ENCODE assay signal across 8 cellular contexts in genomic region chr11:114172055-114172861, GRCh38.
DNase-seq lines count a peak whose midpoint lies in the region; ATAC-seq and TF ChIP-seq lines count a peak whose summit lies in the region.

No MANE protein-coding gene starts in this region.

- POLR2A ChIA-PET in activated CD8-positive, alpha-beta T cell treated with anti-CD3 and anti-CD28 coated beads for 36 hours (lab: Charles Lee) = interaction anchor here (0.6 to 2.4 kb wide), 4 partner anchors 10 to 111 kb away, joined by 3 to 10 read pairs (median 4); no protein-coding TSS in a partner anchor

- H3K27me3 Mint-ChIP-seq in activated CD8-positive, alpha-beta T cell treated with anti-CD3 and anti-CD28 coated beads for 36 hours = no peaks in the 10 kb centered on the region

- CTCF ChIA-PET in activated CD8-positive, alpha-beta T cell treated with anti-CD3 and anti-CD28 coated beads for 36 hours (lab: Charles Lee) = interaction anchor here (0.8 to 7.2 kb wide), 6 partner anchors 9 to 134 kb away, joined by 3 to 58 read pairs (median 4); no protein-coding TSS in a partner anchor

- DNase-seq in NCI-H2171 treated with DMSO at 0.1 percent for 48 hours (lab: John Stamatoyannopoulos, UW) (peak; percentile 68), NCI-H2171 (lab: John Stamatoyannopoulos, UW) (no peak), left lobe of liver (ENCODE audit: low spot score) (peak; percentile 72), suprapubic skin (ENCODE audit: low spot score in 2 of 2) (no peak), RKO (ENCODE audit: low spot score) (no peak), WERI-Rb-1 (no peak)
- DNase-seq in activated CD8-positive, alpha-beta T cell treated with anti-CD3 and anti-CD28 coated beads for 36 hours = no peak

- intact Hi-C loops in activated CD8-positive, alpha-beta T cell treated with anti-CD3 and anti-CD28 coated beads for 36 hours (cut with micrococcal nuclease) = no loop called here

- H3K9me3 Mint-ChIP-seq in activated CD8-positive, alpha-beta T cell treated with anti-CD3 and anti-CD28 coated beads for 36 hours = no peaks in the 10 kb centered on the region

- no peaks in the 10 kb centered on the region for H3K36me3 Mint-ChIP-seq in activated CD8-positive, alpha-beta T cell treated with anti-CD3 and anti-CD28 coated beads for 36 hours (ENCODE audit: low read depth)

- no peak overlapping the region for H3K4me3 ChIP-seq in suprapubic skin
- no peak overlapping the region for H3K4me3 ChIP-seq in WERI-Rb-1 (ENCODE audit: low read depth, low read length)

- peaks cover 100% of the 10 kb centered on the region for H3K4me1 ChIP-seq in suprapubic skin

- WGBS in suprapubic skin = 71% methylated on average over 14 of the region's 14 CpGs

- peak; percentile 17 for ATAC-seq in activated CD8-positive, alpha-beta T cell treated with anti-CD3 and anti-CD28 coated beads for 36 hours
- ATAC-seq in left lobe of liver (peak; percentile 15), GM21390 (IDR thresholded peaks at IDR 0.05; ENCODE audit: unreplicated experiment) (no peak)

- H3K4me1 Mint-ChIP-seq in activated CD8-positive, alpha-beta T cell treated with anti-CD3 and anti-CD28 coated beads for 36 hours (ENCODE audit: low read depth) = peaks cover 75% of the 10 kb centered on the region

- H3K36me3 ChIP-seq in suprapubic skin = peaks cover 4% of the 10 kb centered on the region
- no peaks in the 10 kb centered on the region for H3K36me3 ChIP-seq in WERI-Rb-1

- H3K27me3 ChIP-seq in suprapubic skin = no peaks in the 10 kb centered on the region
- no peaks in the 10 kb centered on the region for H3K27me3 ChIP-seq in WERI-Rb-1 (ENCODE audit: insufficient read depth, low read depth, severe bottlenecking)

- H3K9me3 ChIP-seq in suprapubic skin (no peaks in the 10 kb centered on the region), WERI-Rb-1 (ENCODE audit: severe bottlenecking) (no peaks in the 10 kb centered on the region)

- no peak for TF ChIP-seq POLR2A in suprapubic skin (IDR thresholded peaks at IDR 0.05)

- no peak overlapping the region for H3K4me3 Mint-ChIP-seq in activated CD8-positive, alpha-beta T cell treated with anti-CD3 and anti-CD28 coated beads for 36 hours

- H3K27ac ChIP-seq in suprapubic skin (peak overlapping the region; percentile 100), WERI-Rb-1 (no peak overlapping the region)

- H3K27ac Mint-ChIP-seq in activated CD8-positive, alpha-beta T cell treated with anti-CD3 and anti-CD28 coated beads for 36 hours = peak overlapping the region; percentile 76

- TF ChIP-seq EP300 in suprapubic skin (IDR thresholded peaks at IDR 0.05) = no peak

- TF ChIP-seq CTCF in activated CD8-positive, alpha-beta T cell treated with anti-CD3 and anti-CD28 coated beads for 36 hours (IDR thresholded peaks at IDR 0.05) = no peak
- TF ChIP-seq CTCF in suprapubic skin (IDR thresholded peaks at IDR 0.05) (no peak), WERI-Rb-1 (IDR thresholded peaks at IDR 0.05; ENCODE audit: low read depth, low read length) (no peak)

Comparison
In these comparisons a context has a peak if more than half of its experiments do, and no peak if none do; other contexts are left out.
1. DNase-seq: peak in NCI-H2171 treated with DMSO at 0.1 percent for 48 hours (single experiment) and left lobe of liver (single experiment); none in NCI-H2171 (single experiment), activated CD8-positive, alpha-beta T cell treated with anti-CD3 and anti-CD28 coated beads for 36 hours (single experiment), suprapubic skin (0 of 2), RKO (single experiment) and WERI-Rb-1 (single experiment).